ENCODE assay signal across 23 cellular contexts in genomic region chr9:35723908-35724307, GRCh38. TPM values are rescaled to one million over a fixed set of nuclear protein-coding genes. Genes with fewer than 3 reads are reported as not detected.
"Had no signal": no experiment of that assay in that cellular context is flagged by ENCODE, and none has a peak within 500 bp of the region (broad histone marks: within the 10 kb centered on the region; RNA-seq: fewer than 3 reads in every experiment).

No MANE protein-coding gene starts in this region.

- H3K27ac ChIP-seq: Peyer's patch, SJSA1 had no signal

- H3K4me1 Mint-ChIP-seq: activated CD4-positive, alpha-beta memory T cell treated with anti-CD3 and anti-CD28 coated beads, Interleukin-2, amount 10 ng/mL, durations not matched to agents 7 days and 5 days; brain had no signal

- H3K27me3 Mint-ChIP-seq: activated B cell treated with CpG ODN at 0.5 μM for 24 hours; activated CD4-positive, alpha-beta memory T cell treated with anti-CD3 and anti-CD28 coated beads, Interleukin-2, amount 10 ng/mL, durations not matched to agents 7 days and 5 days; activated naive CD8-positive, alpha-beta T cell treated with anti-CD3 and anti-CD28 coated beads, Interleukin-2, amount 10 ng/mL, durations not matched to agents 7 days and 5 days; brain had no signal

- ATAC-seq: SK-N-SH treated with all-trans-retinoic acid at 6 μM for 48 hours had no signal

- H3K4me3 ChIP-seq: Peyer's patch, SJSA1 had no signal

- H3K27me3 ChIP-seq: Peyer's patch, SJSA1 had no signal

- H3K9me3 ChIP-seq: Peyer's patch, SJSA1 had no signal

- H3K27ac Mint-ChIP-seq: activated B cell treated with CpG ODN at 0.5 μM for 24 hours; activated naive CD8-positive, alpha-beta T cell treated with anti-CD3 and anti-CD28 coated beads, Interleukin-2, amount 10 ng/mL, durations not matched to agents 7 days and 5 days; brain had no signal

- H3K4me3 Mint-ChIP-seq: activated B cell treated with CpG ODN at 0.5 μM for 24 hours; activated CD4-positive, alpha-beta memory T cell treated with anti-CD3 and anti-CD28 coated beads, Interleukin-2, amount 10 ng/mL, durations not matched to agents 7 days and 5 days; activated naive CD8-positive, alpha-beta T cell treated with anti-CD3 and anti-CD28 coated beads, Interleukin-2, amount 10 ng/mL, durations not matched to agents 7 days and 5 days; brain; T-helper 2 cell treated with Interferon-gamma antibody and Interleukin-4, amounts not matched to agents 5 μg/mL and 100 μg/mL, for 36 hours had no signal

- DNase-seq: activated B cell treated with CpG ODN at 0.5 μM for 24 hours; activated CD4-positive, alpha-beta memory T cell treated with anti-CD3 and anti-CD28 coated beads, Interleukin-2, amount 10 ng/mL, durations not matched to agents 7 days and 5 days; activated CD4-positive, alpha-beta T cell treated with anti-CD3 and anti-CD28 coated beads for 1 hour; activated CD4-positive, alpha-beta T cell treated with anti-CD3 and anti-CD28 coated beads, Interleukin-2, amount 50 U/mL, for 1 hour; activated CD8-positive, alpha-beta memory T cell treated with anti-CD3 and anti-CD28 coated beads, Interleukin-2, amount 50 U/mL, for 4 hours; activated naive CD4-positive, alpha-beta T cell treated with anti-CD3 and anti-CD28 coated beads, Interleukin-2, amount 50 U/mL, for 16 hours; activated naive CD8-positive, alpha-beta T cell treated with anti-CD3 and anti-CD28 coated beads, Interleukin-2, amount 10 ng/mL, durations not matched to agents 7 days and 5 days; Kasumi-1; KBM-7; NCI-H1105 treated with DMSO at 0.1 percent for 48 hours; NCI-H1436 treated with DMSO at 0.1 percent for 48 hours; NCI-H187; NCI-H2081; NCI-H510A treated with DMSO at 0.1 percent for 48 hours; NCI-H69; SHP77; SW 1271 had no signal

- H3K9me3 Mint-ChIP-seq: activated B cell treated with CpG ODN at 0.5 μM for 24 hours; activated CD4-positive, alpha-beta memory T cell treated with anti-CD3 and anti-CD28 coated beads, Interleukin-2, amount 10 ng/mL, durations not matched to agents 7 days and 5 days; activated naive CD8-positive, alpha-beta T cell treated with anti-CD3 and anti-CD28 coated beads, Interleukin-2, amount 10 ng/mL, durations not matched to agents 7 days and 5 days; brain; T-helper 2 cell treated with Interferon-gamma antibody and Interleukin-4, amounts not matched to agents 5 μg/mL and 100 μg/mL, for 36 hours had no signal

RNA-seq across cellular contexts. Expression of gene MSMP, which starts 30.2 kb away (rescaled TPM):
- total RNA-seq: activated naive CD8-positive, alpha-beta T cell treated with anti-CD3 and anti-CD28 coated beads, Interleukin-2, amount 10 ng/mL, durations not matched to agents 7 days and 5 days; Peyer's patch; SJSA1; T-helper 1 cell treated with Interleukin-12 subunit alpha and Interleukin-12 subunit beta and Interleukin-4 antibody, amounts not matched to agents 30 ng/mL and 1 ng/mL, for 36 hours had no signal
